ENCODE assay signal across 1 cellular context in genomic region chr15:27410986-27411385, GRCh38.
TF ChIP-seq lines count a peak whose summit lies in the region.

No MANE protein-coding gene starts in this region.

TF ChIP-seq in SK-N-SH, 30 proteins besides CTCF, POLR2A, EP300 and RAD21 (continued from another document):
- TF ChIP-seq USF1 (IDR thresholded peaks at IDR 0.05; ENCODE audit: borderline replicate concordance, low read depth) (no peak), NRF1 (IDR thresholded peaks at IDR 0.05; ENCODE audit: low read depth, low read length) (no peak), RFX5 (IDR thresholded peaks at IDR 0.05; ENCODE audit: low read length) (no peak), RXRA (IDR thresholded peaks at IDR 0.05; ENCODE audit: borderline replicate concordance, low read depth) (no peak), PBX3 (IDR thresholded peaks at IDR 0.05) (no peak), MXI1 (IDR thresholded peaks at IDR 0.05; ENCODE audit: low read depth, low read length) (no peak)
